Comparison of ENCODE assay signal across 23 cellular contexts in genomic region chr13:110131424-110131823, GRCh38.
A peak's percentile ranks its signal among the peaks of the same experiment; 100 is the strongest.
DNase-seq lines count a peak whose midpoint lies in the region; ATAC-seq and TF ChIP-seq lines count a peak whose summit lies in the region.
"Had no signal": no experiment of that assay in that cellular context is flagged by ENCODE, and none has a peak within 500 bp of the region (broad histone marks: within the 10 kb centered on the region; RNA-seq: fewer than 3 reads in every experiment).

No MANE protein-coding gene starts in this region.

- no peak overlapping the region for H2AFZ ChIP-seq in neuronal stem cell (ENCODE audit: low read length)
- H2AFZ ChIP-seq: GM23338, PC-9 had no signal

- no peak overlapping the region for H4K91ac ChIP-seq in neuronal stem cell (ENCODE audit: low read depth, low read length, poor library complexity)

- no peak for TF ChIP-seq EP300 in upper lobe of left lung (IDR thresholded peaks at IDR 0.05)

- H2AK5ac ChIP-seq in neuronal stem cell (ENCODE audit: low read depth, low read length): peak overlapping the region; percentile 74

- CTCF ChIA-PET in HEK293 (lab: Yijun Ruan, JAX): interaction anchor here (0.7 to 1.2 kb wide), 2 partner anchors 493 to 1170 kb away, joined by 3 read pairs; no protein-coding TSS in a partner anchor

- H3K9ac ChIP-seq in neuronal stem cell (ENCODE audit: low read depth, low read length, poor library complexity): no peak overlapping the region

- H3K9me3 ChIP-seq in HEK293 (ENCODE audit: control insufficient read depth, insufficient read depth, low read depth, low read length) (no peaks in the 10 kb centered on the region), neuronal stem cell (replicated peaks in 1 of 2; ENCODE audit: control insufficient read depth in 2 of 2, insufficient read depth in 1 of 2, low read depth in 1 of 2, low read length in 2 of 2) (peaks cover 0 to 10% of the 10 kb centered on the region in 2 donors), upper lobe of left lung (no peaks in the 10 kb centered on the region)
- H3K9me3 ChIP-seq: SJSA1 had no signal

- H3K36me3 Mint-ChIP-seq in endothelial cell (ENCODE audit: low read depth, unreplicated experiment): peaks cover 5% of the 10 kb centered on the region

- peak overlapping the region; percentile 56 for H2BK120ac ChIP-seq in neuronal stem cell (ENCODE audit: low read depth, low read length)

- no peak for TF ChIP-seq POLR2A in upper lobe of left lung (IDR thresholded peaks at IDR 0.05)

- DNase-seq in EH (ENCODE audit: low read depth) (peak; percentile 1), endothelial cell (ENCODE audit: low spot score) (peak; percentile 3), neuronal stem cell (ENCODE audit: low spot score) (no peak), DMS53 (lab: John Stamatoyannopoulos, UW) (no peak), AML-193 (lab: John Stamatoyannopoulos, UW) (no peak), upper lobe of left lung (no peak)
- DNase-seq: GDM1, HCEC 1CT, Kasumi-1, NCI-H1092 treated with DMSO at 0.1 percent for 48 hours, NCI-H1436 treated with DMSO at 0.1 percent for 48 hours, NCI-H2107, NCI-H2227 treated with DMSO at 0.1 percent for 48 hours, NCI-H526 treated with DMSO at 0.1 percent for 48 hours, PC-9 had no signal

- POLR2A ChIA-PET in HEK293 (lab: Yijun Ruan, JAX): no interaction called here

- H3K4me1 Mint-ChIP-seq in endothelial cell (ENCODE audit: unreplicated experiment): peaks cover 44% of the 10 kb centered on the region
- H3K4me1 Mint-ChIP-seq: B cell had no signal

- peaks cover 6% of the 10 kb centered on the region for H3K27me3 Mint-ChIP-seq in endothelial cell (ENCODE audit: unreplicated experiment)

- H3K23ac ChIP-seq in neuronal stem cell (ENCODE audit: low read depth, low read length, poor library complexity): no peak overlapping the region

- H4K8ac ChIP-seq in neuronal stem cell (ENCODE audit: low read depth, low read length): no peak overlapping the region

- H3K27ac Mint-ChIP-seq in endothelial cell (ENCODE audit: unreplicated experiment): no peak overlapping the region
- H3K27ac Mint-ChIP-seq: B cell, GM23338 had no signal

- H3K14ac ChIP-seq in neuronal stem cell (ENCODE audit: low read length): no peak overlapping the region

- H3K9me3 Mint-ChIP-seq in endothelial cell (ENCODE audit: unreplicated experiment): no peaks in the 10 kb centered on the region
- H3K9me3 Mint-ChIP-seq: GM23338 had no signal

- no peak overlapping the region for H3K4me3 Mint-ChIP-seq in endothelial cell (ENCODE audit: unreplicated experiment)
- H3K4me3 Mint-ChIP-seq: B cell, GM23338 had no signal

- TF ChIP-seq CTCF in HEK293 (tag by site-specific recombination; IDR thresholded peaks at IDR 0.05): no peak
- no peak for TF ChIP-seq CTCF in endothelial cell (IDR thresholded peaks at IDR 0.05; ENCODE audit: unreplicated experiment)
- no peak for TF ChIP-seq CTCF in upper lobe of left lung (IDR thresholded peaks at IDR 0.05)

- WGBS in neuronal stem cell (ENCODE audit: extremely low coverage in 2 of 2, insufficient read length in 2 of 2, insufficient replicate concordance in 1 of 2), 2 donors: no CpG with 5 or more reads among the region's 11 CpGs
- 84 to 89% methylated on average over 9 to 11 of the region's 11 CpGs for WGBS in upper lobe of left lung, 2 donors

- H2BK15ac ChIP-seq in neuronal stem cell (ENCODE audit: low read length): peak overlapping the region; percentile 34

- H2BK12ac ChIP-seq in neuronal stem cell (ENCODE audit: low read length): peak overlapping the region; percentile 68

- H3K36me3 ChIP-seq in HEK293 (ENCODE audit: control insufficient read depth in 2 of 2, insufficient read depth in 1 of 2, low read length in 2 of 2): no peaks in the 10 kb centered on the region
- no peaks in the 10 kb centered on the region for H3K36me3 ChIP-seq in neuronal stem cell (replicated peaks in 1 of 2; ENCODE audit: control insufficient read depth in 2 of 2, insufficient read depth in 2 of 2, low read length in 2 of 2)
- H3K36me3 ChIP-seq in upper lobe of left lung: no peaks in the 10 kb centered on the region
- H3K36me3 ChIP-seq: SJSA1 had no signal

- H3K4me1 ChIP-seq in HEK293 (ENCODE audit: control insufficient read depth, insufficient read depth, low read length): no peaks in the 10 kb centered on the region
- peaks cover 37 to 42% of the 10 kb centered on the region in 2 donors for H3K4me1 ChIP-seq in neuronal stem cell (ENCODE audit: control insufficient read depth in 2 of 2, insufficient read depth in 1 of 2, low read depth in 1 of 2, low read length in 2 of 2)
- peaks cover 8 to 10% (median 9%) of the 10 kb centered on the region in 4 donors for H3K4me1 ChIP-seq in upper lobe of left lung

- H3K4me2 ChIP-seq in neuronal stem cell (ENCODE audit: insufficient read depth, low read length, poor library complexity, severe bottlenecking): no peak overlapping the region
- H3K4me2 ChIP-seq: GM23338, PC-9 had no signal

- H2BK5ac ChIP-seq in neuronal stem cell (ENCODE audit: low read length): no peak overlapping the region

- no peak overlapping the region for H3K4me3 ChIP-seq in HEK293 (ENCODE audit: low read depth, low read length)
- H3K4me3 ChIP-seq in neuronal stem cell (ENCODE audit: low read length in 2 of 2): no peak overlapping the region
- no peak overlapping the region for H3K4me3 ChIP-seq in upper lobe of left lung
- H3K4me3 ChIP-seq: GM12878, GM23338, K562, PC-9, SJSA1 had no signal

- H3K27me3 ChIP-seq in neuronal stem cell (ENCODE audit: control insufficient read depth in 3 of 3, insufficient read depth in 3 of 3, low read depth in 1 of 3, low read length in 3 of 3) (no peaks in the 10 kb centered on the region), upper lobe of left lung (no peaks in the 10 kb centered on the region)
- H3K27me3 ChIP-seq: SJSA1 had no signal

- ATAC-seq in upper lobe of left lung (ENCODE audit: low FRiP score in 2 of 2): no peak
- ATAC-seq: GM12878, K562, Right ventricle myocardium inferior had no signal

- H3K79me1 ChIP-seq in neuronal stem cell (ENCODE audit: low read depth, low read length): no peaks in the 10 kb centered on the region

- H3K27ac ChIP-seq in HEK293 (ENCODE audit: extremely low read depth, low read depth, low read length): no peak overlapping the region
- no peak overlapping the region for H3K27ac ChIP-seq in neuronal stem cell (replicated peaks; ENCODE audit: low read length)
- H3K27ac ChIP-seq in upper lobe of left lung: no peak overlapping the region
- H3K27ac ChIP-seq: HL-60, PC-9, SJSA1 had no signal

- peak overlapping the region; percentile 92 for H3K18ac ChIP-seq in neuronal stem cell (ENCODE audit: low read length)

- H3K4ac ChIP-seq in neuronal stem cell (ENCODE audit: low read length): no peak overlapping the region

TF ChIP-seq in HEK293, 187 proteins besides CTCF, POLR2A, EP300 and RAD21:
- TF ChIP-seq ZNF707 (tag by site-specific recombination; IDR thresholded peaks at IDR 0.05) (no peak), ZIC2 (tag by site-specific recombination; IDR thresholded peaks at IDR 0.05) (0 out of 2 replicates have a peak, but pooled peaks have one; percentile 16)

Comparison
In these comparisons a context has a peak if more than half of its experiments do, and no peak if none do; other contexts are left out.
1. DNase-seq: peak in EH (single experiment) and endothelial cell (single experiment); none in neuronal stem cell (single experiment), DMS53 (single experiment), AML-193 (0 of 2) and upper lobe of left lung (0 of 2).